Comparison of ENCODE assay signal across 29 cellular contexts in the genomic region with DNA sequence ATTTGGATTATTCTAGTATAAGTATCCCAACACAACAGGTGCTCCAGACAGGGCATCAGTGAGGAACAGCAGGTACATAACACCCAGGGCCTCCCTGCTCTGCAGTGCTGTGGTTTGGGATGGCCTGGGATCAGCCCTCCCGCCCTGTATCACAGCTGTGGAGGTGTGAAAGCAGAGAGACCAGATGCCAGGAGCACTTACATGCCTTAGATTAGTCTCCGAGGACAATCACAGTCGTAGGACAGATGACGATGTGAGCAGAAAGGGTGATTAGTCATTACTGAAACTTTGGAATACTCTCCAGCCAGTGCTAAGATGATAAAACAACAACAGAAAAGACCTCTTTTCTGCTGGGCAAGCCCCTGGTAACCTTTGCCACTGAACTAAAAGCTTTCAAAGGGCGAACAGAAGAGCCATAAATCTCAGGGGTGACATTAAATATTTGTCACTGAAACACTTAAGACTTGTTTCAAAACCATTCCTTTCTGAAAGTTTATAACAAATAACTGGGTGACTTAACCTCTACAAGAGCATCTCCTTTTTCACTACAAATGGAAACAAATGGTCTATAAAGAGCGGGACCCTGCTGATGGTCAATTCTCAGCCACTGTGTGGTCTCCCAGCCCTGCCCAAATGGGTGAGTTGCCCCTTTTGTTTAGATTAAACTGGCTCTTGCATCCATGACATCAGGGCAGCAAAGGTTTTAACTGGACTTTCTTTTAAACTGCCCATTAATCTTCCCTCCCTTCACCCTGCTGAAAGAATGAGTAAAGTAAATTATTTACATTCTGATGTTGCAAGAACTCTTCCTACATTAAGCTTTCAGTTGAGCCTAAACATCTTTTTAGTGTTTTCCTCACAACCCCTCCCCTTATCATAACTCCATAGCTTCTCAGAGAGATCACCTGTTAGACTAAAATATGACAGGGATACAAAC.
DNase-seq lines count a peak whose midpoint lies in the region; ATAC-seq, FAIRE-seq and TF ChIP-seq lines count a peak whose summit lies in the region.
"Had no signal": no experiment of that assay in that cellular context is flagged by ENCODE, and none has a peak within 500 bp of the region (broad histone marks: within the 10 kb centered on the region; RNA-seq: fewer than 3 reads in every experiment).

No MANE protein-coding gene starts in this region.

- no peaks in the 10 kb centered on the region for H3K27me3 ChIP-seq in astrocyte (ENCODE audit: insufficient read depth, low read length)
- no peaks in the 10 kb centered on the region for H3K27me3 ChIP-seq in neural progenitor cell
- H3K27me3 ChIP-seq: gastrocnemius medialis, SJCRH30 had no signal

- H3K9me3 Mint-ChIP-seq in HFFc6: no peaks in the 10 kb centered on the region
- peaks cover 4% of the 10 kb centered on the region for H3K9me3 Mint-ChIP-seq in astrocyte (ENCODE audit: unreplicated experiment)
- H3K9me3 Mint-ChIP-seq in neural progenitor cell: peaks cover 8% of the 10 kb centered on the region
- H3K9me3 Mint-ChIP-seq: activated CD4-positive, alpha-beta memory T cell treated with anti-CD3 and anti-CD28 coated beads, Interleukin-2, amount 10 ng/mL, durations not matched to agents 7 days and 5 days; T-helper 1 cell treated with Interleukin-12 subunit alpha and Interleukin-12 subunit beta and Interleukin-4 antibody, amounts not matched to agents 30 μg/mL and 1 μg/mL, for 36 hours had no signal

- no peaks in the 10 kb centered on the region for H3F3A ChIP-seq in neural progenitor cell (ENCODE audit: low read depth)

- TF ChIP-seq CTCF in HFFc6 (IDR thresholded peaks at IDR 0.05): no peak
- no peak for TF ChIP-seq CTCF in astrocyte (IDR thresholded peaks at IDR 0.05; ENCODE audit: insufficient read depth, low read depth, low read length)
- TF ChIP-seq CTCF in neural progenitor cell (IDR thresholded peaks at IDR 0.05): no peak

- H3K27me3 Mint-ChIP-seq in HFFc6 (ENCODE audit: insufficient read depth): peaks cover 2% of the 10 kb centered on the region; the same call in 1 of the 2 replicates
- no peaks in the 10 kb centered on the region for H3K27me3 Mint-ChIP-seq in astrocyte (ENCODE audit: low read depth, unreplicated experiment)
- peaks cover 2% of the 10 kb centered on the region for H3K27me3 Mint-ChIP-seq in neural progenitor cell (ENCODE audit: insufficient read depth, low read depth)
- H3K27me3 Mint-ChIP-seq: activated B cell treated with CpG ODN at 0.5 μM for 24 hours; activated CD4-positive, alpha-beta memory T cell treated with anti-CD3 and anti-CD28 coated beads, Interleukin-2, amount 10 ng/mL, durations not matched to agents 7 days and 5 days had no signal

- H3K4me2 ChIP-seq in astrocyte (ENCODE audit: low read length) (no peak overlapping the region), neural progenitor cell (no peak overlapping the region)

- no peak overlapping the region for H3K27ac Mint-ChIP-seq in HFFc6
- H3K27ac Mint-ChIP-seq in astrocyte (ENCODE audit: unreplicated experiment): no peak overlapping the region
- H3K27ac Mint-ChIP-seq in neural progenitor cell: peak overlapping the region; percentile 53
- H3K27ac Mint-ChIP-seq: activated B cell treated with CpG ODN at 0.5 μM for 24 hours; activated CD4-positive, alpha-beta memory T cell treated with anti-CD3 and anti-CD28 coated beads, Interleukin-2, amount 10 ng/mL, durations not matched to agents 7 days and 5 days; CD8-positive, alpha-beta memory T cell; T-helper 1 cell treated with Interleukin-12 subunit alpha and Interleukin-12 subunit beta and Interleukin-4 antibody, amounts not matched to agents 30 μg/mL and 1 μg/mL, for 36 hours had no signal

- no peaks in the 10 kb centered on the region for H3K36me3 Mint-ChIP-seq in HFFc6 (ENCODE audit: low read depth)
- no peaks in the 10 kb centered on the region for H3K36me3 Mint-ChIP-seq in astrocyte (ENCODE audit: low read depth, unreplicated experiment)
- H3K36me3 Mint-ChIP-seq in neural progenitor cell: peaks cover 2% of the 10 kb centered on the region

- H3K27ac ChIP-seq in astrocyte (ENCODE audit: low read depth, low read length) (no peak overlapping the region), neural progenitor cell (no peak overlapping the region)
- H3K27ac ChIP-seq: gastrocnemius medialis, SJCRH30 had no signal

- H4K20me1 ChIP-seq in astrocyte (ENCODE audit: insufficient read depth, low read length) (no peaks in the 10 kb centered on the region), neural progenitor cell (ENCODE audit: low read depth) (no peaks in the 10 kb centered on the region)

- H3K36me3 ChIP-seq in astrocyte (ENCODE audit: insufficient read depth, low read length) (no peaks in the 10 kb centered on the region), neural progenitor cell (peaks cover 3% of the 10 kb centered on the region)
- H3K36me3 ChIP-seq: gastrocnemius medialis, SJCRH30 had no signal

- H3K4me1 ChIP-seq in astrocyte (ENCODE audit: insufficient read depth, low read length) (no peaks in the 10 kb centered on the region), neural progenitor cell (no peaks in the 10 kb centered on the region)
- H3K4me1 ChIP-seq: gastrocnemius medialis, SJCRH30 had no signal

- DNase-seq in HFFc6 (peak; percentile 1), astrocyte (ENCODE audit: low read depth) (peak; percentile 20), left cardiac atrium (peak; percentile 49), neural progenitor cell (ENCODE audit: low spot score) (no peak), LoVo (ENCODE audit: low spot score) (no peak), cortex of kidney (lab: John Stamatoyannopoulos, UW) (no peak), NK-92 (lab: John Stamatoyannopoulos, UW; ENCODE audit: unreplicated experiment) (no peak)
- DNase-seq in stimulated activated CD4-positive, alpha-beta T cell treated with anti-CD3 and anti-CD28 coated beads, Interleukin-4, amount 100 ng/mL, for 1 hour: no peak
- DNase-seq: activated B cell treated with CpG ODN at 0.5 μM for 24 hours; activated CD4-positive, alpha-beta memory T cell treated with anti-CD3 and anti-CD28 coated beads, Interleukin-2, amount 10 ng/mL, durations not matched to agents 7 days and 5 days; activated gamma-delta T cell treated with Interleukin-2 at 50 U/mL for 16 hours; activated T-cell treated with anti-CD3 and anti-CD28 coated beads for 4 hours; amniotic stem cell; CD8-positive, alpha-beta memory T cell; dermis blood vessel endothelial cell; DMS79; gastrocnemius medialis; H9; NCI-H1417 treated with DMSO at 0.1 percent for 48 hours; NCI-H774; nucleus accumbens; PC-3; retina; stimulated activated CD8-positive, alpha-beta memory T cell treated with anti-CD3 and anti-CD28 coated beads, Interleukin-4, amount 100 ng/mL, for 48 hours had no signal

- H3K4me1 Mint-ChIP-seq in HFFc6 (ENCODE audit: low read depth): peaks cover 20% of the 10 kb centered on the region
- H3K4me1 Mint-ChIP-seq in astrocyte (ENCODE audit: low read depth, unreplicated experiment): peaks cover 2% of the 10 kb centered on the region
- H3K4me1 Mint-ChIP-seq in neural progenitor cell: no peaks in the 10 kb centered on the region
- H3K4me1 Mint-ChIP-seq: activated B cell treated with CpG ODN at 0.5 μM for 24 hours; activated CD4-positive, alpha-beta memory T cell treated with anti-CD3 and anti-CD28 coated beads, Interleukin-2, amount 10 ng/mL, durations not matched to agents 7 days and 5 days; CD8-positive, alpha-beta memory T cell; H9 had no signal

- H3K9ac ChIP-seq in astrocyte (ENCODE audit: low read length): no peak overlapping the region
- no peak overlapping the region for H3K9ac ChIP-seq in neural progenitor cell

- H3K9me3 ChIP-seq in astrocyte (ENCODE audit: insufficient read depth, low read depth, low read length) (no peaks in the 10 kb centered on the region), neural progenitor cell (ENCODE audit: low read depth) (no peaks in the 10 kb centered on the region)
- H3K9me3 ChIP-seq: SJCRH30 had no signal

- intact Hi-C loops in left cardiac atrium (cut with DNase I): loop anchor here in 1 of 2 donors (10.0 kb wide), 1 partner anchor 111 kb away; no protein-coding TSS in a partner anchor

- ATAC-seq in left cardiac atrium: peak; percentile 97 to 99
- ATAC-seq: gastrocnemius medialis, HepG2, left lobe of liver, PC-3 had no signal

- no peak overlapping the region for H2AFZ ChIP-seq in astrocyte (ENCODE audit: low read depth, low read length)
- H2AFZ ChIP-seq in neural progenitor cell (replicated peaks): no peak overlapping the region

- peak; percentile 47 for FAIRE-seq in astrocyte (lab: Jason Lieb, UNC)
- FAIRE-seq: endothelial cell of umbilical vein, HepG2 had no signal

- H3K4me3 Mint-ChIP-seq in HFFc6 (no peak overlapping the region), astrocyte (ENCODE audit: unreplicated experiment) (no peak overlapping the region), neural progenitor cell (no peak overlapping the region)
- H3K4me3 Mint-ChIP-seq: activated B cell treated with CpG ODN at 0.5 μM for 24 hours; activated CD4-positive, alpha-beta memory T cell treated with anti-CD3 and anti-CD28 coated beads, Interleukin-2, amount 10 ng/mL, durations not matched to agents 7 days and 5 days; CD8-positive, alpha-beta memory T cell; H9; T-helper 1 cell treated with Interleukin-12 subunit alpha and Interleukin-12 subunit beta and Interleukin-4 antibody, amounts not matched to agents 30 μg/mL and 1 μg/mL, for 36 hours had no signal

- H3K4me3 ChIP-seq in astrocyte (ENCODE audit: insufficient read depth, low read depth, low read length): no peak overlapping the region
- H3K4me3 ChIP-seq in neural progenitor cell: no peak overlapping the region
- H3K4me3 ChIP-seq: gastrocnemius medialis, SJCRH30 had no signal

- H3K79me2 ChIP-seq in astrocyte (ENCODE audit: insufficient read depth, low read length): no peaks in the 10 kb centered on the region
- no peaks in the 10 kb centered on the region for H3K79me2 ChIP-seq in neural progenitor cell (ENCODE audit: low read depth)

Comparison
In these comparisons a context has a peak if more than half of its experiments do, and no peak if none do; other contexts are left out.
1. DNase-seq: peak in HFFc6 (single experiment), astrocyte (single experiment) and left cardiac atrium (single experiment); none in neural progenitor cell (single experiment), stimulated activated CD4-positive, alpha-beta T cell treated with anti-CD3 and anti-CD28 coated beads, Interleukin-4, amount 100 ng/mL, for 1 hour (single experiment), LoVo (single experiment), cortex of kidney (single experiment) and NK-92 (single experiment).